11 cellular contexts compared by ENCODE assay signal in genomic region chr12:23041774-23042173, GRCh38.
"Had no signal": no experiment of that assay in that cellular context is flagged by ENCODE, and none has a peak within 500 bp of the region (broad histone marks: within the 10 kb centered on the region; RNA-seq: fewer than 3 reads in every experiment).

No MANE protein-coding gene starts in this region.

- H3K36me3 ChIP-seq: HAP-1 had no signal

- ATAC-seq: GM23338, HCT116 had no signal

- H3K27ac ChIP-seq: GM23248 had no signal

- FAIRE-seq: H1, H54 had no signal

- H3K9ac ChIP-seq: GM23248 had no signal

- H3K4me2 ChIP-seq: GM23338 had no signal

- DNase-seq: GM23248, GOT3, H7, H9, HCEC 1CT, HFFc6 had no signal

- H2AFZ ChIP-seq: GM23248 had no signal

- H3K4me3 ChIP-seq: GM23248, GM23338, HAP-1 had no signal

- H3K9me3 ChIP-seq: HAP-1 had no signal
